Comparison of ENCODE assay signal across 15 cellular contexts in the genomic region with DNA sequence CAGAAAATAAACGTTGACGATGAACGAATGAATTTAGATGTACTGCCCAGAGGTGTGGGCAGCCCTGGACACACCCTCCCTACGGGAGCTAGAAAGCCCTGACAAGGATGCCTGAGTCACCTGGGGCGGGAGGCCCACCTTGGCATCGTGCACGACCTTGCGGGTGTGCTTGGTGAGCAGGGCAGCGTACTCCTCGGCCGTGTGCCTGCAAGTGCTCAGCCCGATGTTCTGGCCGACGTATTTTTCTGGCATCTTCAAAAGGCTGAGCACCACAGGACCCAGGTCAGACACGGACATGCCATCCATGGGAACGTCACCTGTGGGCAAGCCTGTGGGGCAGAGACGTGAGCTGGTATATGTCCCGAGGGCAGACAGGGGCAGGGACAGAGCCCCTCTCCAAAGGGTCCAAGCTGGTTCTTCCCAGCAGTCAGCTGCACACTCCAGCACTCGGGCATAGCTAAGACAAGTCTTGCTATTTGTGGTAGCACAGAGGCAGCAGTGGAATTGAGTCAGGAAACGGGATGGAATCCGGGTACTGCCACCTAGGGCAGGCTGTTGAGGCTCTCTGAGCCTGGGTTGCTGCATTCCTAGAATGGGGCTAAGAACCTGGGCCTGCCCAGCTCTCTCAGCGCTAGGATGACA. TPM values are rescaled to one million over a fixed set of nuclear protein-coding genes. Genes with fewer than 3 reads are reported as not detected.
DNase-seq lines count a peak whose midpoint lies in the region; ATAC-seq and TF ChIP-seq lines count a peak whose summit lies in the region.
"Had no signal": no experiment of that assay in that cellular context is flagged by ENCODE, and none has a peak within 500 bp of the region (broad histone marks: within the 10 kb centered on the region; RNA-seq: fewer than 3 reads in every experiment).

No MANE protein-coding gene starts in this region.

- H3K4me1 Mint-ChIP-seq in CD8-positive, alpha-beta memory T cell: peaks cover 34 to 41% (median 40%) of the 10 kb centered on the region in 3 donors
- peaks cover 40% of the 10 kb centered on the region for H3K4me1 Mint-ChIP-seq in central memory CD8-positive, alpha-beta T cell
- H3K4me1 Mint-ChIP-seq in neural progenitor cell: peaks cover 12% of the 10 kb centered on the region

- CTCF ChIA-PET in CD8-positive, alpha-beta memory T cell (lab: Charles Lee): no interaction called here

- peaks cover 12% of the 10 kb centered on the region for H3K36me3 ChIP-seq in CD8-positive, alpha-beta memory T cell (ENCODE audit: insufficient read depth, low read length)
- H3K36me3 ChIP-seq in MG63 (peaks cover 53% of the 10 kb centered on the region), neural progenitor cell (no peaks in the 10 kb centered on the region), SJCRH30 (peaks cover 2% of the 10 kb centered on the region; the same call in 1 of the 2 replicates)

- H3F3A ChIP-seq in neural progenitor cell (ENCODE audit: low read depth): peaks cover 18% of the 10 kb centered on the region

- no peak overlapping the region for H3K4me3 Mint-ChIP-seq in CD8-positive, alpha-beta memory T cell
- H3K4me3 Mint-ChIP-seq in central memory CD8-positive, alpha-beta T cell: peak overlapping the region; percentile 16
- no peak overlapping the region for H3K4me3 Mint-ChIP-seq in neural progenitor cell
- H3K4me3 Mint-ChIP-seq: activated CD4-positive, alpha-beta T cell treated with anti-CD3 and anti-CD28 coated beads for 36 hours; activated T-cell treated with anti-CD3 and anti-CD28 coated beads, Interleukin-2, amount 50 U/mL, for 4 hours had no signal

- H3K27me3 Mint-ChIP-seq in CD8-positive, alpha-beta memory T cell: no peaks in the 10 kb centered on the region
- H3K27me3 Mint-ChIP-seq in central memory CD8-positive, alpha-beta T cell: no peaks in the 10 kb centered on the region
- peaks cover 6% of the 10 kb centered on the region for H3K27me3 Mint-ChIP-seq in neural progenitor cell (ENCODE audit: insufficient read depth, low read depth)
- H3K27me3 Mint-ChIP-seq: activated CD4-positive, alpha-beta T cell treated with anti-CD3 and anti-CD28 coated beads for 36 hours had no signal

- no peak for ATAC-seq in central memory CD8-positive, alpha-beta T cell (replicated peaks; ENCODE audit: extremely low read depth, poor library complexity, severe bottlenecking)
- ATAC-seq: activated CD4-positive, alpha-beta T cell treated with anti-CD3 and anti-CD28 coated beads for 36 hours; activated T-cell treated with anti-CD3 and anti-CD28 coated beads, Interleukin-2, amount 50 U/mL, for 4 hours had no signal

- no peak overlapping the region for H3K9ac ChIP-seq in neural progenitor cell

- H4K20me1 ChIP-seq in neural progenitor cell (ENCODE audit: low read depth): peaks cover 7% of the 10 kb centered on the region

- no peak overlapping the region for H2AFZ ChIP-seq in neural progenitor cell (replicated peaks)

- H3K27me3 ChIP-seq in CD8-positive, alpha-beta memory T cell (ENCODE audit: insufficient read depth, low read length, poor library complexity, severe bottlenecking): no peaks in the 10 kb centered on the region
- H3K27me3 ChIP-seq in MG63: no peaks in the 10 kb centered on the region
- no peaks in the 10 kb centered on the region for H3K27me3 ChIP-seq in neural progenitor cell
- no peaks in the 10 kb centered on the region for H3K27me3 ChIP-seq in SJCRH30
- H3K27me3 ChIP-seq: colonic mucosa had no signal

- H3K27ac Mint-ChIP-seq in CD8-positive, alpha-beta memory T cell: peak overlapping the region in 5 of 8 donors; percentile 23 to 87 (median 78)
- peak overlapping the region; percentile 90 for H3K27ac Mint-ChIP-seq in central memory CD8-positive, alpha-beta T cell (ENCODE audit: low read depth)
- H3K27ac Mint-ChIP-seq in neural progenitor cell: peak overlapping the region; percentile 83
- H3K27ac Mint-ChIP-seq: activated CD4-positive, alpha-beta T cell treated with anti-CD3 and anti-CD28 coated beads for 36 hours had no signal

- TF ChIP-seq CTCF in neural progenitor cell (IDR thresholded peaks at IDR 0.05): no peak

- H3K9me3 ChIP-seq in CD8-positive, alpha-beta memory T cell (ENCODE audit: low read length): no peaks in the 10 kb centered on the region
- H3K9me3 ChIP-seq in MG63 (no peaks in the 10 kb centered on the region), neural progenitor cell (ENCODE audit: low read depth) (no peaks in the 10 kb centered on the region), SJCRH30 (replicated peaks) (no peaks in the 10 kb centered on the region)
- H3K9me3 ChIP-seq: colonic mucosa had no signal

- no peak overlapping the region for H3K4me2 ChIP-seq in neural progenitor cell

- peaks cover 7 to 73% (median 14%) of the 10 kb centered on the region in 3 donors for H3K36me3 Mint-ChIP-seq in CD8-positive, alpha-beta memory T cell
- peaks cover 37% of the 10 kb centered on the region for H3K36me3 Mint-ChIP-seq in central memory CD8-positive, alpha-beta T cell (ENCODE audit: insufficient read depth)
- H3K36me3 Mint-ChIP-seq in neural progenitor cell: peaks cover 12% of the 10 kb centered on the region

- H3K79me2 ChIP-seq in neural progenitor cell (ENCODE audit: low read depth): no peaks in the 10 kb centered on the region

- POLR2A ChIA-PET in CD8-positive, alpha-beta memory T cell (lab: Charles Lee): interaction anchor here (1.1 kb wide), 1 partner anchor 11 kb away, joined by 10 read pairs; no protein-coding TSS in a partner anchor

- H3K4me3 ChIP-seq in CD8-positive, alpha-beta memory T cell (ENCODE audit: low read length): no peak overlapping the region
- no peak overlapping the region for H3K4me3 ChIP-seq in MG63
- H3K4me3 ChIP-seq in neural progenitor cell: no peak overlapping the region
- no peak overlapping the region for H3K4me3 ChIP-seq in SJCRH30
- H3K4me3 ChIP-seq: colonic mucosa had no signal

- peaks cover 39% of the 10 kb centered on the region for H3K4me1 ChIP-seq in CD8-positive, alpha-beta memory T cell (ENCODE audit: insufficient read depth, low read length)
- H3K4me1 ChIP-seq in neural progenitor cell (peaks cover 6% of the 10 kb centered on the region), SJCRH30 (no peaks in the 10 kb centered on the region)
- H3K4me1 ChIP-seq: colonic mucosa had no signal

- no peaks in the 10 kb centered on the region for H3K9me3 Mint-ChIP-seq in CD8-positive, alpha-beta memory T cell
- H3K9me3 Mint-ChIP-seq in central memory CD8-positive, alpha-beta T cell: no peaks in the 10 kb centered on the region
- H3K9me3 Mint-ChIP-seq in neural progenitor cell: no peaks in the 10 kb centered on the region
- H3K9me3 Mint-ChIP-seq: activated T-cell treated with anti-CD3 and anti-CD28 coated beads, Interleukin-2, amount 50 U/mL, for 4 hours had no signal

- DNase-seq in CD8-positive, alpha-beta memory T cell: no peak
- DNase-seq in MG63: peak; percentile 13
- no peak for DNase-seq in central memory CD8-positive, alpha-beta T cell (ENCODE audit: low spot score in 2 of 2)
- DNase-seq in neural progenitor cell (ENCODE audit: low spot score): no peak
- DNase-seq in SJCRH30: no peak
- no peak for DNase-seq in HUDEP-2 (lab: John Stamatoyannopoulos, UW; ENCODE audit: unreplicated experiment in 76 of 76)
- no peak for DNase-seq in NCI-H1417 (lab: John Stamatoyannopoulos, UW)
- DNase-seq in NCI-H2081 treated with DMSO at 0.1 percent for 48 hours (lab: John Stamatoyannopoulos, UW): no peak
- DNase-seq: activated CD4-positive, alpha-beta T cell treated with anti-CD3 and anti-CD28 coated beads for 36 hours; activated T-cell treated with anti-CD3 and anti-CD28 coated beads, Interleukin-2, amount 50 U/mL, for 4 hours; colonic mucosa; NCI-H2029; NCI-H82; RPMI8226; T-helper 2 cell had no signal

- no peak overlapping the region for H3K27ac ChIP-seq in CD8-positive, alpha-beta memory T cell (ENCODE audit: low read depth, low read length)
- H3K27ac ChIP-seq in neural progenitor cell: no peak overlapping the region
- no peak overlapping the region for H3K27ac ChIP-seq in SJCRH30
- H3K27ac ChIP-seq: colonic mucosa had no signal

RNA-seq across cellular contexts. Expression of gene NMRAL1, which starts 10.8 kb away (rescaled TPM):
- total RNA-seq in CD8-positive, alpha-beta memory T cell: 10 to 100 TPM; 63.8 to 65.8 TPM
- 75.4 TPM for polyA plus RNA-seq in CD8-positive, alpha-beta memory T cell
- 19.6 and 47.3 TPM in 2 replicates for total RNA-seq in MG63 (2014; rRNA removed; shearing (Covaris generic); ENCODE audit: low replicate concordance)
- 47.1 and 69.1 TPM in 2 replicates for total RNA-seq in neural progenitor cell (ENCODE audit: low replicate concordance)
- total RNA-seq in SJCRH30 (2014; rRNA removed; shearing (Covaris generic)): 0.79 and 2.2 TPM in 2 replicates

RNA-seq across cellular contexts. Expression of gene HMOX2, which starts 12.6 kb away (rescaled TPM):
- total RNA-seq in CD8-positive, alpha-beta memory T cell: 10 to 100 TPM; 87.5 to 95.2 TPM
- 178 TPM for polyA plus RNA-seq in CD8-positive, alpha-beta memory T cell
- 62.7 and 107 TPM in 2 replicates for total RNA-seq in MG63 (2014; rRNA removed; shearing (Covaris generic); ENCODE audit: low replicate concordance)
- 11.5 and 20.3 TPM in 2 replicates for total RNA-seq in neural progenitor cell (ENCODE audit: low replicate concordance)
- 22.0 and 24.2 TPM in 2 replicates for total RNA-seq in SJCRH30 (2014; rRNA removed; shearing (Covaris generic))

RNA-seq across cellular contexts. Expression of gene DNAJA3, which starts 38.0 kb away (rescaled TPM):
- 100 to 1,000 TPM; 104 to 108 TPM for total RNA-seq in CD8-positive, alpha-beta memory T cell
- 51.1 TPM for polyA plus RNA-seq in CD8-positive, alpha-beta memory T cell
- 125 and 127 TPM in 2 replicates for total RNA-seq in MG63 (2014; rRNA removed; shearing (Covaris generic); ENCODE audit: low replicate concordance)
- 27.3 and 47.2 TPM in 2 replicates for total RNA-seq in neural progenitor cell (ENCODE audit: low replicate concordance)
- 55.4 and 56.7 TPM in 2 replicates for total RNA-seq in SJCRH30 (2014; rRNA removed; shearing (Covaris generic))

RNA-seq across cellular contexts. Expression of gene CORO7, which starts 47.2 kb away (rescaled TPM):
- total RNA-seq in CD8-positive, alpha-beta memory T cell: 10 to 100 TPM; 92.0 to 96.3 TPM
- polyA plus RNA-seq in CD8-positive, alpha-beta memory T cell: 129 TPM
- total RNA-seq in MG63 (2014; rRNA removed; shearing (Covaris generic); ENCODE audit: low replicate concordance): 7.5 and 9.2 TPM in 2 replicates
- 6.8 and 21.8 TPM in 2 replicates for total RNA-seq in neural progenitor cell (ENCODE audit: low replicate concordance)
- 48.2 and 49.7 TPM in 2 replicates for total RNA-seq in SJCRH30 (2014; rRNA removed; shearing (Covaris generic))
